8 cellular contexts compared by ENCODE assay signal in genomic region chr2:147846382-147847081, GRCh38. TPM values are rescaled to one million over a fixed set of nuclear protein-coding genes. Genes with fewer than 3 reads are reported as not detected.
DNase-seq lines count a peak whose midpoint lies in the region; ATAC-seq lines count a peak whose summit lies in the region.

No MANE protein-coding gene starts in this region.

- H3K4me1 ChIP-seq in stomach smooth muscle (ENCODE audit: control insufficient read depth, insufficient read depth, low read length), result peaks cover 4% of the 10 kb centered on the region
- H3K4me1 ChIP-seq in aorta (ENCODE audit: control insufficient read depth in 1 of 2, insufficient read depth in 2 of 2, low read length in 2 of 2), result peaks cover 3 to 6% of the 10 kb centered on the region in 2 donors

- peaks cover 55% of the 10 kb centered on the region for H3K4me1 Mint-ChIP-seq in activated naive CD4-positive, alpha-beta T cell treated with anti-CD3 and anti-CD28 coated beads, Interleukin-2, amount 10 ng/mL, durations not matched to agents 7 days and 5 days
- peaks cover 20% of the 10 kb centered on the region for H3K4me1 Mint-ChIP-seq in activated T-helper 2 cell treated with anti-CD3 and anti-CD28 coated beads, Interferon-gamma antibody, Interleukin-2, Interleukin-4, amounts not matched to agents 10 μg/mL and 5 μg/mL and 100 μg/mL, durations not matched to agents 14 hours and 24 hours and 36 hours (ENCODE audit: low read depth)
- peaks cover 57 to 69% of the 10 kb centered on the region in 2 donors for H3K4me1 Mint-ChIP-seq in immature natural killer cell

- ATAC-seq in aorta (ENCODE audit: low FRiP score), result no peak

- H3K9me3 Mint-ChIP-seq in activated naive CD4-positive, alpha-beta T cell treated with anti-CD3 and anti-CD28 coated beads, Interleukin-2, amount 10 ng/mL, durations not matched to agents 7 days and 5 days, result no peaks in the 10 kb centered on the region
- H3K9me3 Mint-ChIP-seq in activated T-helper 2 cell treated with anti-CD3 and anti-CD28 coated beads, Interferon-gamma antibody, Interleukin-2, Interleukin-4, amounts not matched to agents 10 μg/mL and 5 μg/mL and 100 μg/mL, durations not matched to agents 14 hours and 24 hours and 36 hours, result no peaks in the 10 kb centered on the region
- H3K9me3 Mint-ChIP-seq in immature natural killer cell, result no peaks in the 10 kb centered on the region

- peaks cover 51% of the 10 kb centered on the region for H3K27me3 Mint-ChIP-seq in activated naive CD4-positive, alpha-beta T cell treated with anti-CD3 and anti-CD28 coated beads, Interleukin-2, amount 10 ng/mL, durations not matched to agents 7 days and 5 days
- peaks cover 68% of the 10 kb centered on the region for H3K27me3 Mint-ChIP-seq in activated T-helper 2 cell treated with anti-CD3 and anti-CD28 coated beads, Interferon-gamma antibody, Interleukin-2, Interleukin-4, amounts not matched to agents 10 μg/mL and 5 μg/mL and 100 μg/mL, durations not matched to agents 14 hours and 24 hours and 36 hours (ENCODE audit: low read depth)
- peaks cover 19 to 22% (median 22%) of the 10 kb centered on the region in 3 donors for H3K27me3 Mint-ChIP-seq in immature natural killer cell (ENCODE audit: low read depth in 3 of 3)

- H3K9ac ChIP-seq in stomach smooth muscle (ENCODE audit: low read length in 2 of 2), result peak overlapping the region; percentile 37 to 77

- no peaks in the 10 kb centered on the region for H3K27me3 ChIP-seq in stomach smooth muscle (ENCODE audit: control insufficient read depth in 1 of 2, insufficient read depth in 2 of 2, low read length in 2 of 2)
- H3K27me3 ChIP-seq in aorta (ENCODE audit: control insufficient read depth in 1 of 2, insufficient read depth in 2 of 2, low read length in 1 of 2), result no peaks in the 10 kb centered on the region

- H3K27ac ChIP-seq in stomach smooth muscle (ENCODE audit: low read length) (no peak overlapping the region), aorta (ENCODE audit: low read depth in 1 of 2, low read length in 2 of 2) (no peak overlapping the region)

- H3K9me3 ChIP-seq in stomach smooth muscle (ENCODE audit: control insufficient read depth in 2 of 2, low read length in 2 of 2) (no peaks in the 10 kb centered on the region), aorta (ENCODE audit: control insufficient read depth, low read length) (no peaks in the 10 kb centered on the region)

- no peak for DNase-seq in activated naive CD4-positive, alpha-beta T cell treated with anti-CD3 and anti-CD28 coated beads, Interleukin-2, amount 10 ng/mL, durations not matched to agents 7 days and 5 days
- DNase-seq in activated naive CD4-positive, alpha-beta T cell (lab: John Stamatoyannopoulos, UW), result no peak
- DNase-seq in activated T-helper 2 cell treated with anti-CD3 and anti-CD28 coated beads, Interferon-gamma antibody, Interleukin-2, Interleukin-4, amounts not matched to agents 10 μg/mL and 5 μg/mL and 100 μg/mL, durations not matched to agents 14 hours and 24 hours and 36 hours (ENCODE audit: low spot score), result no peak
- DNase-seq in immature natural killer cell (no peak), aorta (no peak)
- no peak for DNase-seq in stimulated activated CD4-positive, alpha-beta T cell treated with anti-CD3 and anti-CD28 coated beads, Interleukin-4, amount 100 ng/mL, for 4 hours
- no peak for DNase-seq in activated CD8-positive, alpha-beta memory T cell treated with anti-CD3 and anti-CD28 coated beads, Interleukin-2, amount 50 U/mL, for 48 hours

- H3K36me3 ChIP-seq in stomach smooth muscle (ENCODE audit: control insufficient read depth in 2 of 2, insufficient read depth in 2 of 2, low read length in 2 of 2) (no peaks in the 10 kb centered on the region), aorta (ENCODE audit: control insufficient read depth in 1 of 2, insufficient read depth in 2 of 2, low read length in 1 of 2) (no peaks in the 10 kb centered on the region)

- H3K4me3 Mint-ChIP-seq in activated naive CD4-positive, alpha-beta T cell treated with anti-CD3 and anti-CD28 coated beads, Interleukin-2, amount 10 ng/mL, durations not matched to agents 7 days and 5 days, result peak overlapping the region; percentile 84
- H3K4me3 Mint-ChIP-seq in activated T-helper 2 cell treated with anti-CD3 and anti-CD28 coated beads, Interferon-gamma antibody, Interleukin-2, Interleukin-4, amounts not matched to agents 10 μg/mL and 5 μg/mL and 100 μg/mL, durations not matched to agents 14 hours and 24 hours and 36 hours (ENCODE audit: low read depth), result peak overlapping the region; percentile 52
- peak overlapping the region; percentile 92 to 98 (median 95) for H3K4me3 Mint-ChIP-seq in immature natural killer cell

- H3K4me3 ChIP-seq in stomach smooth muscle (ENCODE audit: low read length in 2 of 2) (peak overlapping the region; percentile 81 to 91), aorta (ENCODE audit: low read length in 2 of 2) (peak overlapping the region in 1 of 2 donors; percentile 90)

- peak overlapping the region; percentile 71 for H3K27ac Mint-ChIP-seq in activated naive CD4-positive, alpha-beta T cell treated with anti-CD3 and anti-CD28 coated beads, Interleukin-2, amount 10 ng/mL, durations not matched to agents 7 days and 5 days
- no peak overlapping the region for H3K27ac Mint-ChIP-seq in activated T-helper 2 cell treated with anti-CD3 and anti-CD28 coated beads, Interferon-gamma antibody, Interleukin-2, Interleukin-4, amounts not matched to agents 10 μg/mL and 5 μg/mL and 100 μg/mL, durations not matched to agents 14 hours and 24 hours and 36 hours
- peak overlapping the region in 4 of 6 donors; percentile 21 to 48 (median 46) for H3K27ac Mint-ChIP-seq in immature natural killer cell

- 62 to 65% methylated on average over 5 of the region's 5 CpGs for WGBS in aorta, 2 donors

- CTCF ChIA-PET in activated naive CD4-positive, alpha-beta T cell treated with anti-CD3 and anti-CD28 coated beads, Interleukin-2, amount 10 ng/mL, durations not matched to agents 7 days and 5 days (lab: Charles Lee), result interaction anchor here (1.0 kb wide), 1 partner anchor 64 kb away, joined by 3 read pairs; no protein-coding TSS in a partner anchor

- intact Hi-C loops in activated T-helper 2 cell treated with anti-CD3 and anti-CD28 coated beads, Interferon-gamma antibody, Interleukin-2, Interleukin-4, amounts not matched to agents 10 μg/mL and 5 μg/mL and 100 μg/mL, durations not matched to agents 14 hours and 24 hours and 36 hours (cut with micrococcal nuclease), result loop anchor here (10.0 kb wide), 2 partner anchors 222 to 352 kb away; no protein-coding TSS in a partner anchor
- intact Hi-C loops in aorta (cut with DNase I), result no loop called here

- H3K36me3 Mint-ChIP-seq in activated naive CD4-positive, alpha-beta T cell treated with anti-CD3 and anti-CD28 coated beads, Interleukin-2, amount 10 ng/mL, durations not matched to agents 7 days and 5 days, result peaks cover 26% of the 10 kb centered on the region
- H3K36me3 Mint-ChIP-seq in activated T-helper 2 cell treated with anti-CD3 and anti-CD28 coated beads, Interferon-gamma antibody, Interleukin-2, Interleukin-4, amounts not matched to agents 10 μg/mL and 5 μg/mL and 100 μg/mL, durations not matched to agents 14 hours and 24 hours and 36 hours (ENCODE audit: low read depth), result no peaks in the 10 kb centered on the region
- H3K36me3 Mint-ChIP-seq in immature natural killer cell, result no peaks in the 10 kb centered on the region

RNA-seq across cellular contexts. Expression of gene ACVR2A, which starts 1.7 kb away (rescaled TPM):
- 0.62 and 1.4 TPM in 2 replicates for total RNA-seq in activated T-helper 2 cell treated with anti-CD3 and anti-CD28 coated beads, Interferon-gamma antibody, Interleukin-2, Interleukin-4, amounts not matched to agents 10 μg/mL and 5 μg/mL and 100 μg/mL, durations not matched to agents 14 hours and 24 hours and 36 hours
- polyA plus RNA-seq in immature natural killer cell, result 1 to 10 TPM; 6.2 to 7.3 (median 6.5) TPM
- total RNA-seq in aorta, result 10 to 100 TPM; 11.5 to 26.2 TPM
- 1 to 10 TPM; 1.6 to 5.3 TPM for polyA plus RNA-seq in aorta
